ENCODE assay signal across 11 cellular contexts in the genomic region with DNA sequence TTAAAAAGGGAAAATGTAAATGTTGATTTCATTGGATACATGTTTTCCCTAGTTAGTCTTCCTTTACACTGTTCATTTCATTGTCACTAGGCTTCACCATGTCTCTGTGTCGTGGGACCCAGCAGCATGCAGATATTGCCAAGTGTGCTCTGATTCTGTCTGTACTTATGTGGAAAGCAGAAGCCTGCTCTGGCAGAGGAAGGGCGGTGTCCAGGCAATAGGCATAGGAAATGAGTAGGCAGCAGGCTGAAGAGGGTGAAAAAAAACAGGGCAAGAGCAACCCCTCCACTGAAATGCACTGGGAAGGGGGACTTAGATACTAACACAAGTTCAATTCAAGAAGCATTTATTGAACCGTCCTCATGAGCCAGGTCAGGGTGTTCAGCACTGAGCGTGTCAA.
DNase-seq lines count a peak whose midpoint lies in the region; ATAC-seq, FAIRE-seq and TF ChIP-seq lines count a peak whose summit lies in the region.
"Had no signal": no experiment of that assay in that cellular context is flagged by ENCODE, and none has a peak within 500 bp of the region (broad histone marks: within the 10 kb centered on the region; RNA-seq: fewer than 3 reads in every experiment).

No MANE protein-coding gene starts in this region.

- no peak overlapping the region for H3K4me2 ChIP-seq in HepG2 (ENCODE audit: low read depth, low read length)
- peak overlapping the region; percentile 7 for H3K4me2 ChIP-seq in astrocyte (ENCODE audit: low read length)

- no TSS peak for BruUV-seq in HepG2 (replicated peaks; lab: Mats Ljungman, UMichigan)

- no peak overlapping the region for H3K9ac ChIP-seq in HepG2 (ENCODE audit: insufficient read depth, low read depth, low read length)
- no peak overlapping the region for H3K9ac ChIP-seq in astrocyte (ENCODE audit: low read length)

- peaks cover 10% of the 10 kb centered on the region for H3K9me3 Mint-ChIP-seq in astrocyte (ENCODE audit: unreplicated experiment)
- H3K9me3 Mint-ChIP-seq: stimulated activated effector memory CD8-positive, alpha-beta T cell treated with anti-CD3 and anti-CD28 coated beads, Interleukin-12 subunit alpha, Interleukin-12 subunit beta, amount 100 ng/mL, for 72 hours had no signal

- 47% methylated on average over 4 of the region's 4 CpGs for whole genome bisulfite sequencing in right lobe of liver (ENCODE audit: insufficient coverage, low coverage, low lambda C conversion rate, missing lambda C conversion rate)
- 81% methylated on average over 4 of the region's 4 CpGs for WGBS in HepG2 (ENCODE audit: low lambda C conversion rate)

- H3K27ac ChIP-seq in right lobe of liver: no peak overlapping the region
- H3K27ac ChIP-seq in HepG2 (ENCODE audit: extremely low read length, insufficient read depth, low read length): no peak overlapping the region
- H3K27ac ChIP-seq in astrocyte (ENCODE audit: low read depth, low read length): no peak overlapping the region

- H3K36me3 ChIP-seq in right lobe of liver (no peaks in the 10 kb centered on the region), HepG2 (replicated peaks in 1 of 2; ENCODE audit: control insufficient read depth in 1 of 2, insufficient read depth in 2 of 2, low read length in 2 of 2) (no peaks in the 10 kb centered on the region), astrocyte (ENCODE audit: insufficient read depth, low read length) (no peaks in the 10 kb centered on the region)

- TF ChIP-seq EP300 in HepG2 (IDR thresholded peaks at IDR 0.05; ENCODE audit: low read depth in 2 of 2, low read length in 2 of 2): no peak
- no peak for TF ChIP-seq EP300 in HepG2 (CRISPR knock-in tag; IDR thresholded peaks at IDR 0.05; ENCODE audit: borderline replicate concordance)

- H3K27ac Mint-ChIP-seq in astrocyte (ENCODE audit: unreplicated experiment): peak overlapping the region; percentile 16
- H3K27ac Mint-ChIP-seq: stimulated activated effector memory CD8-positive, alpha-beta T cell treated with anti-CD3 and anti-CD28 coated beads, Interleukin-12 subunit alpha, Interleukin-12 subunit beta, amount 100 ng/mL, for 72 hours had no signal

- intact Hi-C loops in right lobe of liver (cut with DNase I) (no loop called here), HepG2 (cut with micrococcal nuclease; ENCODE audit: unreplicated experiment) (loop anchor here (5.0 kb wide), 1 partner anchor 147 kb away; no protein-coding TSS in a partner anchor)

- H3K36me3 Mint-ChIP-seq in astrocyte (ENCODE audit: low read depth, unreplicated experiment): no peaks in the 10 kb centered on the region
- H3K36me3 Mint-ChIP-seq: stimulated activated effector memory CD8-positive, alpha-beta T cell treated with anti-CD3 and anti-CD28 coated beads, Interleukin-12 subunit alpha, Interleukin-12 subunit beta, amount 100 ng/mL, for 72 hours had no signal

- TF ChIP-seq POLR2A in right lobe of liver (IDR thresholded peaks at IDR 0.05): no peak
- TF ChIP-seq POLR2A in HepG2 (IDR thresholded peaks at IDR 0.05; ENCODE audit: insufficient read depth in 1 of 2, low read depth in 2 of 2, low read length in 2 of 2): no peak

- no peak overlapping the region for H3K4me3 ChIP-seq in right lobe of liver
- H3K4me3 ChIP-seq in HepG2 (replicated peaks in 1 of 3; ENCODE audit: insufficient read depth in 1 of 3, low read depth in 2 of 3, low read length in 3 of 3): no peak overlapping the region
- no peak overlapping the region for H3K4me3 ChIP-seq in astrocyte (ENCODE audit: insufficient read depth, low read depth, low read length)
- peak overlapping the region; percentile 19 for H3K4me3 ChIP-seq in mononuclear cell (ENCODE audit: low read length)

- no peaks in the 10 kb centered on the region for H3K79me2 ChIP-seq in HepG2 (ENCODE audit: insufficient read depth, low read length)
- H3K79me2 ChIP-seq in astrocyte (ENCODE audit: insufficient read depth, low read length): no peaks in the 10 kb centered on the region

- H3K4me1 ChIP-seq in right lobe of liver: peaks cover 0 to 25% (median 0%) of the 10 kb centered on the region in 4 donors
- peaks cover 45% of the 10 kb centered on the region for H3K4me1 ChIP-seq in HepG2 (ENCODE audit: insufficient read depth, low read length)
- H3K4me1 ChIP-seq in astrocyte (ENCODE audit: insufficient read depth, low read length): peaks cover 4% of the 10 kb centered on the region
- peaks cover 74% of the 10 kb centered on the region for H3K4me1 ChIP-seq in mononuclear cell (ENCODE audit: insufficient read depth, low read length)

- FAIRE-seq in HepG2 (lab: Jason Lieb, UNC): no peak
- FAIRE-seq in astrocyte (lab: Jason Lieb, UNC): no peak
- FAIRE-seq: G401.6 had no signal

- no peak overlapping the region for H3K4me3 Mint-ChIP-seq in astrocyte (ENCODE audit: unreplicated experiment)
- H3K4me3 Mint-ChIP-seq: stimulated activated effector memory CD8-positive, alpha-beta T cell treated with anti-CD3 and anti-CD28 coated beads, Interleukin-12 subunit alpha, Interleukin-12 subunit beta, amount 100 ng/mL, for 72 hours had no signal

- H4K20me1 ChIP-seq in HepG2 (ENCODE audit: insufficient read depth, low read length) (no peaks in the 10 kb centered on the region), astrocyte (ENCODE audit: insufficient read depth, low read length) (no peaks in the 10 kb centered on the region)

- H3K9me3 ChIP-seq in right lobe of liver (no peaks in the 10 kb centered on the region), HepG2 (ENCODE audit: low read length) (no peaks in the 10 kb centered on the region), astrocyte (ENCODE audit: insufficient read depth, low read depth, low read length) (peaks cover 5% of the 10 kb centered on the region), mononuclear cell (ENCODE audit: low read depth, low read length) (no peaks in the 10 kb centered on the region)

- POLR2A ChIA-PET in HepG2 (lab: Yijun Ruan, JAX): no interaction called here

- ATAC-seq in right lobe of liver: peak; percentile 58 to 66 (median 60)
- no peak for ATAC-seq in HepG2
- no peak for ATAC-seq in HG02852 (IDR thresholded peaks at IDR 0.05; ENCODE audit: unreplicated experiment)
- no peak for ATAC-seq in GM18520 (IDR thresholded peaks at IDR 0.05; ENCODE audit: unreplicated experiment)

- DNase-seq in right lobe of liver (peak in 2 of 3 donors; percentile 53), HepG2 (ENCODE audit: low spot score) (no peak), astrocyte (ENCODE audit: low read depth) (no peak), H4 (ENCODE audit: low spot score) (no peak)
- no peak for DNase-seq in activated CD8-positive, alpha-beta memory T cell treated with anti-CD3 and anti-CD28 coated beads, Interleukin-2, amount 50 U/mL, for 48 hours
- DNase-seq: NCI-H345 had no signal

- H3K27me3 ChIP-seq in right lobe of liver: no peaks in the 10 kb centered on the region
- peaks cover 0 to 14% of the 10 kb centered on the region in 2 experiments; a peak in 2 of 5 replicates for H3K27me3 ChIP-seq in HepG2 (ENCODE audit: control insufficient read depth in 1 of 2, insufficient read depth in 2 of 2, low read length in 2 of 2)
- peaks cover 9% of the 10 kb centered on the region for H3K27me3 ChIP-seq in astrocyte (ENCODE audit: insufficient read depth, low read length)
- H3K27me3 ChIP-seq in mononuclear cell (ENCODE audit: insufficient read depth, low read length): no peaks in the 10 kb centered on the region

- H2AFZ ChIP-seq in HepG2 (ENCODE audit: low read length) (no peak overlapping the region), astrocyte (ENCODE audit: low read depth, low read length) (no peak overlapping the region)

- in situ Hi-C loops in HepG2 (cut with HindIII; ENCODE audit: extremely low pct_ligation_motif_present, low pct_unique_long_range_greater_than_20kb): no loop called here

- CTCF ChIA-PET in HepG2 (lab: Yijun Ruan, JAX; ENCODE audit: low intra/inter-chr PET ratio, low total read pairs): no interaction called here

- TF ChIP-seq RAD21 in HepG2 (CRISPR knock-in tag; IDR thresholded peaks at IDR 0.05): no peak

- TF ChIP-seq CTCF in right lobe of liver (IDR thresholded peaks at IDR 0.05) (no peak), HepG2 (CRISPR knock-in tag; IDR thresholded peaks at IDR 0.05) (no peak), astrocyte (IDR thresholded peaks at IDR 0.05; ENCODE audit: insufficient read depth, low read depth, low read length) (no peak)

- peaks cover 5% of the 10 kb centered on the region for H3K27me3 Mint-ChIP-seq in astrocyte (ENCODE audit: low read depth, unreplicated experiment)

- peaks cover 18% of the 10 kb centered on the region for H3K4me1 Mint-ChIP-seq in astrocyte (ENCODE audit: low read depth, unreplicated experiment)

TF ChIP-seq in HepG2, 621 proteins besides CTCF, POLR2A, EP300 and RAD21:
- TF ChIP-seq TGIF2 (CRISPR knock-in tag; IDR thresholded peaks at IDR 0.05) (no peak), HNF4G (IDR thresholded peaks at IDR 0.05; ENCODE audit: borderline replicate concordance, low read depth, low read length) (no peak), HNF4G (CRISPR knock-in tag; IDR thresholded peaks at IDR 0.05; ENCODE audit: borderline replicate concordance, low read depth) (no peak), ZNF792 (CRISPR knock-in tag; IDR thresholded peaks at IDR 0.05) (no peak), ZNF564 (CRISPR knock-in tag; IDR thresholded peaks at IDR 0.05) (no peak), HOXD1 (CRISPR knock-in tag; IDR thresholded peaks at IDR 0.05) (no peak), CENPX (CRISPR knock-in tag; IDR thresholded peaks at IDR 0.05) (no peak), ZNF274 (CRISPR knock-in tag; IDR thresholded peaks at IDR 0.05) (no peak)
- TF ChIP-seq, protein P1, sequence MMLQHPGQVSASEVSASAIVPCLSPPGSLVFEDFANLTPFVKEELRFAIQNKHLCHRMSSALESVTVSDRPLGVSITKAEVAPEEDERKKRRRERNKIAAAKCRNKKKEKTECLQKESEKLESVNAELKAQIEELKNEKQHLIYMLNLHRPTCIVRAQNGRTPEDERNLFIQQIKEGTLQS (CRISPR knock-in tag; IDR thresholded peaks at IDR 0.05): no peak
- TF ChIP-seq, protein P2, sequence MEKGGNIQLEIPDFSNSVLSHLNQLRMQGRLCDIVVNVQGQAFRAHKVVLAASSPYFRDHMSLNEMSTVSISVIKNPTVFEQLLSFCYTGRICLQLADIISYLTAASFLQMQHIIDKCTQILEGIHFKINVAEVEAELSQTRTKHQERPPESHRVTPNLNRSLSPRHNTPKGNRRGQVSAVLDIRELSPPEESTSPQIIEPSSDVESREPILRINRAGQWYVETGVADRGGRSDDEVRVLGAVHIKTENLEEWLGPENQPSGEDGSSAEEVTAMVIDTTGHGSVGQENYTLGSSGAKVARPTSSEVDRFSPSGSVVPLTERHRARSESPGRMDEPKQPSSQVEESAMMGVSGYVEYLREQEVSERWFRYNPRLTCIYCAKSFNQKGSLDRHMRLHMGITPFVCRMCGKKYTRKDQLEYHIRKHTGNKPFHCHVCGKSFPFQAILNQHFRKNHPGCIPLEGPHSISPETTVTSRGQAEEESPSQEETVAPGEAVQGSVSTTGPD (CRISPR knock-in tag; IDR thresholded peaks at IDR 0.05): no peak

Comparison
In these comparisons a context has a peak if more than half of its experiments do, and no peak if none do; other contexts are left out.
1. ATAC-seq: peak in right lobe of liver (4 of 4); none in HepG2 (single experiment), HG02852 (single experiment) and GM18520 (single experiment).
2. DNase-seq: peak in right lobe of liver (2 of 3); none in HepG2 (single experiment), astrocyte (single experiment), H4 (single experiment) and activated CD8-positive, alpha-beta memory T cell treated with anti-CD3 and anti-CD28 coated beads, Interleukin-2, amount 50 U/mL, for 48 hours (single experiment).